ENCODE assay signal across 1 cellular context in the genomic region with DNA sequence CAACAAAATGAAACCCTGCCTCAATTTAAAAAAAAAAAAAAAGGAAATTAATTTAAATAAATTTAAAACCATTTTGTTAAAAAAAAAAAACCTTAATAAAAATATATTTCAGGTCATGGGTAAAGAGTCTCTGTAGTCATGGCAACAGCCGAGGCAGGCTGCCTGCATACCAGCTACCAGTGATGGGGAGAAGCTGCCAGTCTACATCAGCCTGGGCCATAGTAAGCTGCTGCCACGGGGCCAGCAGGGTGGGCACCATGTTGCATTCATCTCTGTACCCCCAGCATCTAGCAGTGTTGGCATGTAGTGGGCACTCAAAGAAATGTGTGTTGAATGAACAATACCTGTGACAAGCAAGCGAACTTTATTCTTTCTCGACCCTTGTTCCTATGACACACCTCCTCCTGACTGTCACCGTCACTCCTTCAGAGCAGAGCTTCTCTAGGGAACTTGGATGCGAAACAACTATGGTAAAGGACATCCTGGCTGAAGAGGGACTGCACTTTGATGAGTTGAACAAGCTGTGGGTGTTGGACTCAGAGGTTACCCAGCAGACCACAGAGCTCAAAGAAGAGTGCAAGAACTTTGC.
TF ChIP-seq lines count a peak whose summit lies in the region.

No MANE protein-coding gene starts in this region.

TF ChIP-seq in WTC11, 78 proteins besides CTCF, POLR2A, EP300 and RAD21 (continued from another document):
- TF ChIP-seq, protein P1, sequence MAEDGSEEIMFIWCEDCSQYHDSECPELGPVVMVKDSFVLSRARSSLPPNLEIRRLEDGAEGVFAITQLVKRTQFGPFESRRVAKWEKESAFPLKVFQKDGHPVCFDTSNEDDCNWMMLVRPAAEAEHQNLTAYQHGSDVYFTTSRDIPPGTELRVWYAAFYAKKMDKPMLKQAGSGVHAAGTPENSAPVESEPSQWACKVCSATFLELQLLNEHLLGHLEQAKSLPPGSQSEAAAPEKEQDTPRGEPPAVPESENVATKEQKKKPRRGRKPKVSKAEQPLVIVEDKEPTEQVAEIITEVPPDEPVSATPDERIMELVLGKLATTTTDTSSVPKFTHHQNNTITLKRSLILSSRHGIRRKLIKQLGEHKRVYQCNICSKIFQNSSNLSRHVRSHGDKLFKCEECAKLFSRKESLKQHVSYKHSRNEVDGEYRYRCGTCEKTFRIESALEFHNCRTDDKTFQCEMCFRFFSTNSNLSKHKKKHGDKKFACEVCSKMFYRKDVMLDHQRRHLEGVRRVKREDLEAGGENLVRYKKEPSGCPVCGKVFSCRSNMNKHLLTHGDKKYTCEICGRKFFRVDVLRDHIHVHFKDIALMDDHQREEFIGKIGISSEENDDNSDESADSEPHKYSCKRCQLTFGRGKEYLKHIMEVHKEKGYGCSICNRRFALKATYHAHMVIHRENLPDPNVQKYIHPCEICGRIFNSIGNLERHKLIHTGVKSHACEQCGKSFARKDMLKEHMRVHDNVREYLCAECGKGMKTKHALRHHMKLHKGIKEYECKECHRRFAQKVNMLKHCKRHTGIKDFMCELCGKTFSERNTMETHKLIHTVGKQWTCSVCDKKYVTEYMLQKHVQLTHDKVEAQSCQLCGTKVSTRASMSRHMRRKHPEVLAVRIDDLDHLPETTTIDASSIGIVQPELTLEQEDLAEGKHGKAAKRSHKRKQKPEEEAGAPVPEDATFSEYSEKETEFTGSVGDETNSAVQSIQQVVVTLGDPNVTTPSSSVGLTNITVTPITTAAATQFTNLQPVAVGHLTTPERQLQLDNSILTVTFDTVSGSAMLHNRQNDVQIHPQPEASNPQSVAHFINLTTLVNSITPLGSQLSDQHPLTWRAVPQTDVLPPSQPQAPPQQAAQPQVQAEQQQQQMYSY (CRISPR knock-in tag; IDR thresholded peaks at IDR 0.05): no peak
- no peak for TF ChIP-seq ZNF423 (CRISPR knock-in tag; IDR thresholded peaks at IDR 0.05)
- TF ChIP-seq FOXJ3 (CRISPR knock-in tag; IDR thresholded peaks at IDR 0.05; ENCODE audit: borderline replicate concordance): no peak
- no peak for TF ChIP-seq OVOL2 (CRISPR knock-in tag; IDR thresholded peaks at IDR 0.05; ENCODE audit: borderline replicate concordance)
- no peak for TF ChIP-seq TCF7 (CRISPR knock-in tag; IDR thresholded peaks at IDR 0.05; ENCODE audit: low read depth)
- TF ChIP-seq AFF4 (CRISPR knock-in tag; IDR thresholded peaks at IDR 0.05; ENCODE audit: borderline replicate concordance): no peak
- TF ChIP-seq ZSCAN18 (CRISPR knock-in tag; IDR thresholded peaks at IDR 0.05): no peak
- TF ChIP-seq, protein P2, sequence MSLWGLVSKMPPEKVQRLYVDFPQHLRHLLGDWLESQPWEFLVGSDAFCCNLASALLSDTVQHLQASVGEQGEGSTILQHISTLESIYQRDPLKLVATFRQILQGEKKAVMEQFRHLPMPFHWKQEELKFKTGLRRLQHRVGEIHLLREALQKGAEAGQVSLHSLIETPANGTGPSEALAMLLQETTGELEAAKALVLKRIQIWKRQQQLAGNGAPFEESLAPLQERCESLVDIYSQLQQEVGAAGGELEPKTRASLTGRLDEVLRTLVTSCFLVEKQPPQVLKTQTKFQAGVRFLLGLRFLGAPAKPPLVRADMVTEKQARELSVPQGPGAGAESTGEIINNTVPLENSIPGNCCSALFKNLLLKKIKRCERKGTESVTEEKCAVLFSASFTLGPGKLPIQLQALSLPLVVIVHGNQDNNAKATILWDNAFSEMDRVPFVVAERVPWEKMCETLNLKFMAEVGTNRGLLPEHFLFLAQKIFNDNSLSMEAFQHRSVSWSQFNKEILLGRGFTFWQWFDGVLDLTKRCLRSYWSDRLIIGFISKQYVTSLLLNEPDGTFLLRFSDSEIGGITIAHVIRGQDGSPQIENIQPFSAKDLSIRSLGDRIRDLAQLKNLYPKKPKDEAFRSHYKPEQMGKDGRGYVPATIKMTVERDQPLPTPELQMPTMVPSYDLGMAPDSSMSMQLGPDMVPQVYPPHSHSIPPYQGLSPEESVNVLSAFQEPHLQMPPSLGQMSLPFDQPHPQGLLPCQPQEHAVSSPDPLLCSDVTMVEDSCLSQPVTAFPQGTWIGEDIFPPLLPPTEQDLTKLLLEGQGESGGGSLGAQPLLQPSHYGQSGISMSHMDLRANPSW (CRISPR knock-in tag; conservative IDR thresholded peaks at IDR 0.05; ENCODE audit: low read depth): no peak
- TF ChIP-seq, protein P3, sequence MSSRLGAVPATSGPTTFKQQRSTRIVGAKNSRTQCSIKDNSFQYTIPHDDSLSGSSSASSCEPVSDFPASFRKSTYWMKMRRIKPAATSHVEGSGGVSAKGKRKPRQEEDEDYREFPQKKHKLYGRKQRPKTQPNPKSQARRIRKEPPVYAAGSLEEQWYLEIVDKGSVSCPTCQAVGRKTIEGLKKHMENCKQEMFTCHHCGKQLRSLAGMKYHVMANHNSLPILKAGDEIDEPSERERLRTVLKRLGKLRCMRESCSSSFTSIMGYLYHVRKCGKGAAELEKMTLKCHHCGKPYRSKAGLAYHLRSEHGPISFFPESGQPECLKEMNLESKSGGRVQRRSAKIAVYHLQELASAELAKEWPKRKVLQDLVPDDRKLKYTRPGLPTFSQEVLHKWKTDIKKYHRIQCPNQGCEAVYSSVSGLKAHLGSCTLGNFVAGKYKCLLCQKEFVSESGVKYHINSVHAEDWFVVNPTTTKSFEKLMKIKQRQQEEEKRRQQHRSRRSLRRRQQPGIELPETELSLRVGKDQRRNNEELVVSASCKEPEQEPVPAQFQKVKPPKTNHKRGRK (CRISPR knock-in tag; IDR thresholded peaks at IDR 0.05; ENCODE audit: borderline replicate concordance): no peak
- TF ChIP-seq, protein P4, sequence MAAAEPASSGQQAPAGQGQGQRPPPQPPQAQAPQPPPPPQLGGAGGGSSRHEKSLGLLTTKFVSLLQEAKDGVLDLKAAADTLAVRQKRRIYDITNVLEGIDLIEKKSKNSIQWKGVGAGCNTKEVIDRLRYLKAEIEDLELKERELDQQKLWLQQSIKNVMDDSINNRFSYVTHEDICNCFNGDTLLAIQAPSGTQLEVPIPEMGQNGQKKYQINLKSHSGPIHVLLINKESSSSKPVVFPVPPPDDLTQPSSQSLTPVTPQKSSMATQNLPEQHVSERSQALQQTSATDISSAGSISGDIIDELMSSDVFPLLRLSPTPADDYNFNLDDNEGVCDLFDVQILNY (CRISPR knock-in tag; IDR thresholded peaks at IDR 0.05): no peak
- no peak for TF ChIP-seq CDX4 (CRISPR knock-in tag; IDR thresholded peaks at IDR 0.05; ENCODE audit: borderline replicate concordance)
- no peak for TF ChIP-seq SP1 (CRISPR knock-in tag; conservative IDR thresholded peaks at IDR 0.05)
- no peak for TF ChIP-seq ZNF671 (CRISPR knock-in tag; IDR thresholded peaks at IDR 0.05)
